15 cellular contexts compared by ENCODE assay signal in genomic region chr22:39209756-39210155, GRCh38. TPM values are rescaled to one million over a fixed set of nuclear protein-coding genes. Genes with fewer than 3 reads are reported as not detected.
A peak's percentile ranks its signal among the peaks of the same experiment; 100 is the strongest.
DNase-seq lines count a peak whose midpoint lies in the region.
"Had no signal": no experiment of that assay in that cellular context is flagged by ENCODE, and none has a peak within 500 bp of the region (broad histone marks: within the 10 kb centered on the region; RNA-seq: fewer than 3 reads in every experiment).

No MANE protein-coding gene starts in this region.

- H3K18ac ChIP-seq in trophoblast cell (ENCODE audit: low read length) = no peak overlapping the region

- peak; percentile 59 for DNase-seq in DMS79 treated with DMSO at 0.1 percent for 48 hours (lab: John Stamatoyannopoulos, UW)
- DNase-seq in NCI-H1417 treated with DMSO at 0.1 percent for 48 hours (lab: John Stamatoyannopoulos, UW) = peak; percentile 23
- DNase-seq in RPMI8226 = peak; percentile 77
- DNase-seq in trophoblast cell = no peak
- no peak for DNase-seq in DMS114 treated with DMSO at 0.1 percent for 48 hours (lab: John Stamatoyannopoulos, UW; ENCODE audit: unreplicated experiment)
- DNase-seq in KG1 (lab: John Stamatoyannopoulos, UW) = no peak
- no peak for DNase-seq in OCI-M2 (lab: John Stamatoyannopoulos, UW; ENCODE audit: unreplicated experiment)
- DNase-seq: activated gamma-delta T cell; C1 segment of cervical spinal cord; right cardiac atrium; stimulated activated CD4-positive, alpha-beta T cell treated with anti-CD3 and anti-CD28 coated beads, Interleukin-1b, Interleukin-23, amount 100 ng/mL, for 48 hours; SW 1271; testis; WERI-Rb-1 had no signal

- H3K9ac ChIP-seq in trophoblast cell (ENCODE audit: low read length) = no peak overlapping the region

- H2BK5ac ChIP-seq in trophoblast cell (ENCODE audit: low read depth, low read length, poor library complexity) = no peak overlapping the region

- H2BK120ac ChIP-seq in trophoblast cell (ENCODE audit: insufficient read depth, low read length, poor library complexity) = no peak overlapping the region

- no peak overlapping the region for H3K27ac ChIP-seq in trophoblast cell (ENCODE audit: low read depth, low read length)
- H3K27ac ChIP-seq: neutrophil, testis, WERI-Rb-1 had no signal

- no peaks in the 10 kb centered on the region for H3K9me3 ChIP-seq in trophoblast cell (ENCODE audit: insufficient read depth, low read depth, low read length)
- H3K9me3 ChIP-seq: neutrophil, testis had no signal

- H3K4me1 ChIP-seq in trophoblast cell (ENCODE audit: control insufficient read depth in 1 of 2, insufficient read depth in 2 of 2, low read length in 2 of 2) = peaks cover 30 to 31% of the 10 kb centered on the region in 2 experiments
- H3K4me1 ChIP-seq: testis had no signal

- H4K12ac ChIP-seq in trophoblast cell (ENCODE audit: low read depth, low read length) = no peak overlapping the region

- H4K8ac ChIP-seq in trophoblast cell (ENCODE audit: low read depth, low read length) = peak overlapping the region; percentile 26

- H3K14ac ChIP-seq in trophoblast cell (ENCODE audit: low read length) = no peak overlapping the region

- H3K23ac ChIP-seq in trophoblast cell (ENCODE audit: low read length) = no peak overlapping the region

- peaks cover 23% of the 10 kb centered on the region for H3K79me1 ChIP-seq in trophoblast cell (ENCODE audit: low read length)

- H2AK5ac ChIP-seq in trophoblast cell (ENCODE audit: low read length) = no peak overlapping the region

- H2AFZ ChIP-seq in trophoblast cell (ENCODE audit: insufficient read depth, low read length, poor library complexity) = no peak overlapping the region

- no peak overlapping the region for H4K91ac ChIP-seq in trophoblast cell (ENCODE audit: low read depth, low read length)

- no peak overlapping the region for H3K4ac ChIP-seq in trophoblast cell (ENCODE audit: low read depth, low read length)

- H3K79me2 ChIP-seq in trophoblast cell (ENCODE audit: control insufficient read depth, insufficient read depth, low read length, poor library complexity) = no peaks in the 10 kb centered on the region

- H3K4me2 ChIP-seq in trophoblast cell (ENCODE audit: low read length) = no peak overlapping the region

- no CpG with 5 or more reads among the region's 9 CpGs for WGBS in trophoblast cell (ENCODE audit: extremely low coverage, insufficient coverage, insufficient read length)

- peak overlapping the region; percentile 32 for H2BK12ac ChIP-seq in trophoblast cell (ENCODE audit: low read length)

- no peak overlapping the region for H3K4me3 ChIP-seq in trophoblast cell (ENCODE audit: low read depth, low read length)
- H3K4me3 ChIP-seq: testis had no signal

- H3K27me3 ChIP-seq in trophoblast cell (ENCODE audit: insufficient read depth, low read length) = no peaks in the 10 kb centered on the region
- H3K27me3 ChIP-seq: testis had no signal

- no peaks in the 10 kb centered on the region for H3K36me3 ChIP-seq in trophoblast cell (ENCODE audit: control insufficient read depth in 1 of 2, insufficient read depth in 2 of 2, low read length in 2 of 2)
- H3K36me3 ChIP-seq: neutrophil, WERI-Rb-1 had no signal

RNA-seq across cellular contexts. Expression of gene PDGFB, which starts 35.0 kb away (rescaled TPM):
- 16.2 and 16.3 TPM in 2 replicates for polyA plus RNA-seq in trophoblast cell (2013)

RNA-seq across cellular contexts. Expression of gene CBX7, which starts 57.3 kb away (rescaled TPM):
- polyA plus RNA-seq in trophoblast cell (2013) = 1.8 TPM in 2 replicates

Comparison
In these comparisons a context has a peak if more than half of its experiments do, and no peak if none do; other contexts are left out.
1. DNase-seq: peak in DMS79 treated with DMSO at 0.1 percent for 48 hours (single experiment), NCI-H1417 treated with DMSO at 0.1 percent for 48 hours (single experiment) and RPMI8226 (single experiment); none in trophoblast cell (0 of 2), DMS114 treated with DMSO at 0.1 percent for 48 hours (single experiment), KG1 (single experiment) and OCI-M2 (single experiment).